ENCODE assay signal across 30 cellular contexts in genomic region chr1:3590951-3591865, GRCh38. TPM values are rescaled to one million over a fixed set of nuclear protein-coding genes. Genes with fewer than 3 reads are reported as not detected.
DNase-seq lines count a peak whose midpoint lies in the region; ATAC-seq and TF ChIP-seq lines count a peak whose summit lies in the region.
"Had no signal": no experiment of that assay in that cellular context is flagged by ENCODE, and none has a peak within 500 bp of the region (broad histone marks: within the 10 kb centered on the region; RNA-seq: fewer than 3 reads in every experiment).

No MANE protein-coding gene starts in this region.

- no CpG with 5 or more reads among the region's 33 CpGs for WGBS in H9 (ENCODE audit: extremely low coverage, insufficient read length, low lambda C conversion rate)

- H3K23me2 ChIP-seq in H9 (ENCODE audit: insufficient read length, low read depth, low read length, poor library complexity, severe bottlenecking), result no peaks in the 10 kb centered on the region

- CTCF ChIA-PET in WTC11 (lab: Charles Lee), result interaction anchor here (0.5 to 5.4 kb wide), 34 partner anchors 9 to 1209 kb away, joined by 3 to 65 read pairs (median 4); no protein-coding TSS in a partner anchor

- POLR2A ChIA-PET in WTC11 (lab: Charles Lee), result no interaction called here

- H4K8ac ChIP-seq in H9 (replicated peaks; ENCODE audit: insufficient read length, low read depth, low read length), result no peak overlapping the region

- no peak overlapping the region for H3K23ac ChIP-seq in H9 (ENCODE audit: insufficient read length, low read depth, low read length)

- H3K36me3 Mint-ChIP-seq in H9 (ENCODE audit: insufficient read depth in 1 of 3, low read depth in 3 of 3) (peaks cover 0 to 5% (median 2%) of the 10 kb centered on the region in 3 experiments; a peak in 2 of 7 replicates), WTC11 (no peaks in the 10 kb centered on the region; the same call in 1 of the 2 replicates)
- H3K36me3 Mint-ChIP-seq: CD8-positive, alpha-beta memory T cell; immature natural killer cell had no signal

- no peak overlapping the region for H3K4me2 ChIP-seq in H9 (ENCODE audit: insufficient read depth, insufficient read length, low read length)
- H3K4me2 ChIP-seq: A549 had no signal

- no peak overlapping the region for H2AK5ac ChIP-seq in H9 (ENCODE audit: insufficient read length, low read length)

- H3K9me3 ChIP-seq in H9 (ENCODE audit: control insufficient read depth, low read depth, low read length), result peaks cover under 1% of the 10 kb centered on the region
- H3K9me3 ChIP-seq: A549, Peyer's patch, psoas muscle, tibial artery had no signal

- no peaks in the 10 kb centered on the region for H3K79me2 ChIP-seq in H9 (ENCODE audit: insufficient read depth, low read length)

- ATAC-seq in WTC11 (peak; percentile 33), GM19035 (IDR thresholded peaks at IDR 0.05; ENCODE audit: unreplicated experiment) (no peak)
- ATAC-seq: A549, psoas muscle had no signal

- H3K4me1 Mint-ChIP-seq in H9 (peaks cover 6 to 32% of the 10 kb centered on the region in 2 experiments), WTC11 (peaks cover 6% of the 10 kb centered on the region)
- H3K4me1 Mint-ChIP-seq: CD8-positive, alpha-beta memory T cell had no signal

- H2BK15ac ChIP-seq in H9 (ENCODE audit: low read depth, low read length), result no peak overlapping the region

- H3K14ac ChIP-seq in H9 (ENCODE audit: insufficient read depth, low read length), result no peak overlapping the region; the same call in 1 of the 2 replicates

- no peaks in the 10 kb centered on the region for H3K27me3 ChIP-seq in H9 (ENCODE audit: insufficient read depth, low read length)
- H3K27me3 ChIP-seq: brain microvascular endothelial cell, Peyer's patch had no signal

- H4K91ac ChIP-seq in H9 (ENCODE audit: insufficient read length, low read depth, low read length), result no peak overlapping the region

- H3K9me3 Mint-ChIP-seq in H9 (no peaks in the 10 kb centered on the region), WTC11 (no peaks in the 10 kb centered on the region)
- H3K9me3 Mint-ChIP-seq: activated B cell treated with CpG ODN at 0.5 μM for 24 hours; activated naive CD4-positive, alpha-beta T cell treated with anti-CD3 and anti-CD28 coated beads for 36 hours; activated T-helper 1 cell treated with anti-CD3 and anti-CD28 coated beads, Interleukin-12 subunit alpha, Interleukin-12 subunit beta, Interleukin-2, Interleukin-4 antibody, amounts not matched to agents 30 ng/mL and 10 ng/mL and 1 ng/mL, durations not matched to agents 14 hours and 24 hours and 36 hours; CD8-positive, alpha-beta memory T cell; immature natural killer cell; stimulated activated naive CD8-positive, alpha-beta T cell treated with anti-CD3 and anti-CD28 coated beads, Interleukin-15, Interleukin-2, amounts not matched to agents 100 ng/mL and 50 ng/mL, for 24 hours had no signal

- no peak overlapping the region for H2AFZ ChIP-seq in H9 (ENCODE audit: low read length)

- H3K27ac ChIP-seq in 22Rv1, result no peak overlapping the region
- no peak overlapping the region for H3K27ac ChIP-seq in H9 (ENCODE audit: insufficient read length, low read depth, low read length)
- H3K27ac ChIP-seq: A549, brain microvascular endothelial cell, Peyer's patch, psoas muscle, tibial artery had no signal

- no peak overlapping the region for H2BK20ac ChIP-seq in H9 (ENCODE audit: low read depth, low read length, poor library complexity, severe bottlenecking)

- H3K27me3 Mint-ChIP-seq in H9 (ENCODE audit: low read depth) (no peaks in the 10 kb centered on the region), WTC11 (ENCODE audit: low read depth) (no peaks in the 10 kb centered on the region)
- H3K27me3 Mint-ChIP-seq: activated B cell treated with CpG ODN at 0.5 μM for 24 hours; stimulated activated naive CD8-positive, alpha-beta T cell treated with anti-CD3 and anti-CD28 coated beads, Interleukin-15, Interleukin-2, amounts not matched to agents 100 ng/mL and 50 ng/mL, for 24 hours had no signal

- H3K9ac ChIP-seq in H9 (ENCODE audit: extremely low read depth, insufficient read length, low read length), result no peak overlapping the region

- H3K56ac ChIP-seq in H9 (ENCODE audit: insufficient read length, low read depth, low read length), result no peak overlapping the region

- no peaks in the 10 kb centered on the region for H4K20me1 ChIP-seq in H9 (ENCODE audit: control insufficient read depth, insufficient read depth, insufficient read length)

- H3K79me1 ChIP-seq in H9 (ENCODE audit: insufficient read depth, low read depth, low read length, poor library complexity, severe bottlenecking), result no peaks in the 10 kb centered on the region

- H2BK120ac ChIP-seq in H9 (ENCODE audit: low read depth, low read length, poor library complexity, severe bottlenecking), result no peak overlapping the region

- peak; percentile 14; the same call in 1 of the 2 replicates for TF ChIP-seq CTCF in 22Rv1 (IDR thresholded peaks at IDR 0.05)
- peak; percentile 55 for TF ChIP-seq CTCF in H9 (conservative IDR thresholded peaks at IDR 0.05)
- TF ChIP-seq CTCF in WTC11 (IDR thresholded peaks at IDR 0.05), result no peak

- no peak overlapping the region for H2BK12ac ChIP-seq in H9 (ENCODE audit: insufficient read length, low read depth, low read length)

- H4K5ac ChIP-seq in H9 (ENCODE audit: insufficient read length, low read depth, low read length), result no peak overlapping the region

- H3K4me3 Mint-ChIP-seq in H9 (no peak overlapping the region), WTC11 (no peak overlapping the region)
- H3K4me3 Mint-ChIP-seq: activated B cell treated with CpG ODN at 0.5 μM for 24 hours; activated naive CD4-positive, alpha-beta T cell treated with anti-CD3 and anti-CD28 coated beads for 36 hours; activated T-helper 1 cell treated with anti-CD3 and anti-CD28 coated beads, Interleukin-12 subunit alpha, Interleukin-12 subunit beta, Interleukin-2, Interleukin-4 antibody, amounts not matched to agents 30 ng/mL and 10 ng/mL and 1 ng/mL, durations not matched to agents 14 hours and 24 hours and 36 hours; CD8-positive, alpha-beta memory T cell; immature natural killer cell; stimulated activated naive CD8-positive, alpha-beta T cell treated with anti-CD3 and anti-CD28 coated beads, Interleukin-15, Interleukin-2, amounts not matched to agents 100 ng/mL and 50 ng/mL, for 24 hours had no signal

- H3K27ac Mint-ChIP-seq in H9 (no peak overlapping the region), WTC11 (no peak overlapping the region)
- H3K27ac Mint-ChIP-seq: activated B cell treated with CpG ODN at 0.5 μM for 24 hours; activated naive CD4-positive, alpha-beta T cell treated with anti-CD3 and anti-CD28 coated beads for 36 hours; activated T-helper 1 cell treated with anti-CD3 and anti-CD28 coated beads, Interleukin-12 subunit alpha, Interleukin-12 subunit beta, Interleukin-2, Interleukin-4 antibody, amounts not matched to agents 30 ng/mL and 10 ng/mL and 1 ng/mL, durations not matched to agents 14 hours and 24 hours and 36 hours; stimulated activated naive CD8-positive, alpha-beta T cell treated with anti-CD3 and anti-CD28 coated beads, Interleukin-15, Interleukin-2, amounts not matched to agents 100 ng/mL and 50 ng/mL, for 24 hours had no signal

- no peak overlapping the region for H3K4ac ChIP-seq in H9 (ENCODE audit: low read depth, low read length)

- DNase-seq in H9, result peak; percentile 63
- DNase-seq in WTC11 (ENCODE audit: low spot score), result peak; percentile 79
- peak; percentile 76 for DNase-seq in left kidney (ENCODE audit: low read depth, low spot score)
- no peak for DNase-seq in activated CD8-positive, alpha-beta memory T cell treated with anti-CD3 and anti-CD28 coated beads, Interleukin-2, amount 50 U/mL, for 48 hours
- DNase-seq in SIG-M5 treated with dmso at 0.1 percent for 504 hours (lab: John Stamatoyannopoulos, UW; ENCODE audit: unreplicated experiment), result no peak
- DNase-seq in DMS53 (lab: John Stamatoyannopoulos, UW), result no peak
- DNase-seq: activated B cell treated with CpG ODN at 0.5 μM for 24 hours; activated naive CD4-positive, alpha-beta T cell treated with anti-CD3 and anti-CD28 coated beads for 36 hours; brain microvascular endothelial cell; CD8-positive, alpha-beta memory T cell; effector CD4-positive, alpha-beta T cell; erythroblast; GF-D8; immature natural killer cell; NCI-H1092; NCI-H1930; NCI-H524 treated with DMSO at 0.1 percent for 48 hours; NK-92 treated with Interleukin-12 subunit alpha and Interleukin-12 subunit beta, amount 100 ng/mL, for 24 hours; occipital lobe; Peyer's patch; psoas muscle; SIG-M5; SW 1271; T1000; tibial artery had no signal

- H3T11ph ChIP-seq in H9 (ENCODE audit: low read length), result no peak overlapping the region

- H3K18ac ChIP-seq in H9 (ENCODE audit: insufficient read length, low read depth, low read length), result no peak overlapping the region

- no peak overlapping the region for H2BK5ac ChIP-seq in H9 (ENCODE audit: insufficient read length, low read length)

- no peaks in the 10 kb centered on the region for H3K4me1 ChIP-seq in H9 (ENCODE audit: insufficient read depth, low read length)
- H3K4me1 ChIP-seq: Peyer's patch, psoas muscle, tibial artery had no signal

TF ChIP-seq in WTC11, 78 proteins besides CTCF, POLR2A, EP300 and RAD21 (continues in another document):
- TF ChIP-seq ATF1 (CRISPR knock-in tag; IDR thresholded peaks at IDR 0.05) (no peak), FOXK1 (CRISPR knock-in tag; IDR thresholded peaks at IDR 0.05) (no peak), STAT6 (CRISPR knock-in tag; conservative IDR thresholded peaks at IDR 0.05; ENCODE audit: low read depth) (no peak), IRF2 (CRISPR knock-in tag; IDR thresholded peaks at IDR 0.05; ENCODE audit: borderline replicate concordance, low read depth) (no peak)

RNA-seq across cellular contexts. Expression of gene MEGF6, which starts 20.1 kb away (rescaled TPM):
- total RNA-seq in H9 (2021) (19.9 and 21.3 TPM in 2 replicates), WTC11 (2021) (24.9 to 32.4 TPM (median 27.2 TPM) in 3 replicates)

RNA-seq across cellular contexts. Expression of gene TPRG1L, which starts 33.6 kb away (rescaled TPM):
- total RNA-seq in H9 (2021) (24.0 and 24.7 TPM in 2 replicates), WTC11 (2021) (20.9 to 22.3 TPM (median 20.9 TPM) in 3 replicates)

RNA-seq across cellular contexts. Expression of gene WRAP73, which starts 58.7 kb away (rescaled TPM):
- total RNA-seq in H9 (2021) (28.4 and 33.8 TPM in 2 replicates), WTC11 (2021) (33.8 to 39.2 TPM (median 34.7 TPM) in 3 replicates)

Comparison
In these comparisons a context has a peak if more than half of its experiments do, and no peak if none do; other contexts are left out.
1. DNase-seq: peak in H9 (single experiment), WTC11 (single experiment) and left kidney (single experiment); none in activated CD8-positive, alpha-beta memory T cell treated with anti-CD3 and anti-CD28 coated beads, Interleukin-2, amount 50 U/mL, for 48 hours (single experiment), SIG-M5 treated with dmso at 0.1 percent for 504 hours (single experiment) and DMS53 (single experiment).